27 cellular contexts compared by ENCODE assay signal in the genomic region with DNA sequence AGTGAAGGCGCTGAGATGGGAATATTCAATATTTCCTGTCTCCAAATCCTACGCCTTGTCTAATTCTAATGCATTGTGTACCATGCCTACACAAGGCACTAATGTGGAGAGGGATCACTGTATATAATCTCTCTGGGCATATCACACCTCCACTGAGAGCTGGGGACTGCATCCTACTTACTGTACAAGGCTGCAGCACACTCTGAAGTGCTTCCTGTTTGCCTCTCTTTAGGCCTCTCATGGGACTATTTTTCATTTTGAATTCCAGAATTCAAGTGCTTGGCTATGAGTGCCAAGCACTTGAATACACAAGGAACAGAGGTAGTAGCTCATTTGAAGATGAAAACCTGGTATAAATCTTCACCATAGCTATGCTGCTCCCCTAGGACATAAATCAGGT.
"Had no signal": no experiment of that assay in that cellular context is flagged by ENCODE, and none has a peak within 500 bp of the region (broad histone marks: within the 10 kb centered on the region; RNA-seq: fewer than 3 reads in every experiment).

No MANE protein-coding gene starts in this region.

- ATAC-seq: activated T-cell treated with anti-CD3 and anti-CD28 coated beads, Interleukin-2, amount 50 U/mL, for 72 hours; Panc1; Right ventricle myocardium inferior had no signal

- H3K4me3 ChIP-seq: cardiac muscle cell, SK-N-MC had no signal

- H3K27ac ChIP-seq: brain microvascular endothelial cell, cardiac muscle cell, KMS-11, SK-N-MC, VCaP had no signal

- H3K27me3 ChIP-seq: brain microvascular endothelial cell, cardiac muscle cell had no signal

- DNase-seq: activated CD4-positive, alpha-beta memory T cell treated with anti-CD3 and anti-CD28 coated beads for 36 hours; activated CD4-positive, alpha-beta T cell treated with anti-CD3 and anti-CD28 coated beads, Interleukin-2, amount 10 ng/mL, durations not matched to agents 7 days and 5 days; activated CD4-positive, CD25-positive, alpha-beta regulatory T cell; activated CD8-positive, alpha-beta memory T cell treated with anti-CD3 and anti-CD28 coated beads for 24 hours; activated gamma-delta T cell treated with Interleukin-2 at 50 U/mL for 16 hours; activated naive CD4-positive, alpha-beta T cell treated with anti-CD3 and anti-CD28 coated beads, Interleukin-2, amount 10 ng/mL, durations not matched to agents 7 days and 5 days; activated naive CD8-positive, alpha-beta T cell treated with anti-CD3 and anti-CD28 coated beads for 36 hours; activated T-cell treated with anti-CD3 and anti-CD28 coated beads for 4 hours; activated T-cell treated with anti-CD3 and anti-CD28 coated beads, Interleukin-2, amount 50 U/mL, for 72 hours; brain microvascular endothelial cell; NCI-H1092; NCI-H1436; NCI-H1694 treated with DMSO at 0.1 percent for 48 hours; NCI-H2107; NCI-H2227 treated with DMSO at 0.1 percent for 48 hours; NCI-H446 treated with DMSO at 0.1 percent for 48 hours; NCI-H526 treated with DMSO at 0.1 percent for 48 hours; NCI-H82; OCI-M1; RPMI8226; T-helper 1 cell had no signal

- H3K36me3 ChIP-seq: brain microvascular endothelial cell, cardiac muscle cell had no signal
